ENCODE assay signal across 1 cellular context in genomic region chr2:3291750-3292149, GRCh38.
TF ChIP-seq lines count a peak whose summit lies in the region.

No MANE protein-coding gene starts in this region.

TF ChIP-seq in HepG2, 621 proteins besides CTCF, POLR2A, EP300 and RAD21 (continued from another document):
- TF ChIP-seq E2F1 (CRISPR knock-in tag; IDR thresholded peaks at IDR 0.05) (no peak), CCDC6 (CRISPR knock-in tag; IDR thresholded peaks at IDR 0.05) (no peak), ZSCAN9 (CRISPR knock-in tag; IDR thresholded peaks at IDR 0.05; ENCODE audit: borderline replicate concordance) (no peak)
TF ChIP-seq in HepG2: peak in this region for 0.
